ENCODE assay signal across 8 cellular contexts in genomic region chr15:100131321-100132224, GRCh38.
A peak's percentile ranks its signal among the peaks of the same experiment; 100 is the strongest.
DNase-seq lines count a peak whose midpoint lies in the region; ATAC-seq and TF ChIP-seq lines count a peak whose summit lies in the region.

No MANE protein-coding gene starts in this region.

- H3K36me3 ChIP-seq in stomach (no peaks in the 10 kb centered on the region), Caco-2 (ENCODE audit: control insufficient read depth, insufficient read depth, low read length) (no peaks in the 10 kb centered on the region)

- H3K9me3 Mint-ChIP-seq in Caco-2 (ENCODE audit: unreplicated experiment), result no peaks in the 10 kb centered on the region

- no peaks in the 10 kb centered on the region for H3K36me3 Mint-ChIP-seq in Caco-2 (ENCODE audit: insufficient read depth, unreplicated experiment)

- H3K4me3 ChIP-seq in stomach, result peak overlapping the region; percentile 23 to 36 (median 31)
- H3K4me3 ChIP-seq in Caco-2 (ENCODE audit: low read depth, low read length), result no peak overlapping the region

- peaks cover 0 to 9% (median 0%) of the 10 kb centered on the region in 4 donors for H3K4me1 ChIP-seq in stomach
- no peaks in the 10 kb centered on the region for H3K4me1 ChIP-seq in Caco-2

- intact Hi-C loops in stomach (cut with DNase I; ENCODE audit: low total_unique reads) (no loop called here), Caco-2 (cut with micrococcal nuclease; ENCODE audit: unreplicated experiment) (no loop called here)

- H3K9me3 ChIP-seq in stomach, result no peaks in the 10 kb centered on the region
- no peaks in the 10 kb centered on the region for H3K9me3 ChIP-seq in Caco-2

- peak in 5 of 7 experiments; percentile 17 to 35 (median 33) for TF ChIP-seq CTCF in stomach (IDR thresholded peaks at IDR 0.05)
- TF ChIP-seq CTCF in Caco-2 (IDR thresholded peaks at IDR 0.05; ENCODE audit: insufficient read depth in 1 of 2, low read depth in 1 of 2, low read length in 1 of 2, severe bottlenecking in 1 of 2, unreplicated experiment in 1 of 2), result no peak

- H3K4me3 Mint-ChIP-seq in Caco-2 (ENCODE audit: unreplicated experiment), result no peak overlapping the region

- CTCF ChIA-PET in Caco-2 (lab: Charles Lee), result interaction anchor here (0.7 kb wide), 1 partner anchor 15 kb away, joined by 6 read pairs; no protein-coding TSS in a partner anchor

- WGBS in stomach, 5 donors, result 51 to 71% (median 57%) methylated on average over 11 to 25 of the region's 25 CpGs

- no peak overlapping the region for H3K27ac Mint-ChIP-seq in Caco-2 (ENCODE audit: unreplicated experiment)

- peaks cover 2% of the 10 kb centered on the region for H3K27me3 Mint-ChIP-seq in Caco-2 (ENCODE audit: insufficient read depth, unreplicated experiment)

- H3K27me3 ChIP-seq in stomach (no peaks in the 10 kb centered on the region), Caco-2 (replicated peaks; ENCODE audit: control insufficient read depth, insufficient read depth, low read length) (no peaks in the 10 kb centered on the region; the same call in 1 of the 2 replicates)

- peak overlapping the region in 2 of 5 donors; percentile 62 to 76 for H3K27ac ChIP-seq in stomach

- no peak for ATAC-seq in HG03135 (IDR thresholded peaks at IDR 0.05; ENCODE audit: unreplicated experiment)

- POLR2A ChIA-PET in Caco-2 (lab: Charles Lee), result no interaction called here

- no peak for TF ChIP-seq EP300 in stomach (IDR thresholded peaks at IDR 0.05)

- H3K4me1 Mint-ChIP-seq in Caco-2 (ENCODE audit: low read depth, unreplicated experiment), result no peaks in the 10 kb centered on the region

- DNase-seq in NCI-H1105 treated with DMSO at 0.1 percent for 48 hours (lab: John Stamatoyannopoulos, UW), result peak; percentile 36
- no peak for DNase-seq in NCI-H1105 (lab: John Stamatoyannopoulos, UW)
- DNase-seq in activated naive CD4-positive, alpha-beta T cell treated with anti-CD3 and anti-CD28 coated beads, Interleukin-2, amount 50 U/mL, for 16 hours, result peak; percentile 49
- DNase-seq in kidney tubule cell (ENCODE audit: low spot score), result peak; percentile 63
- DNase-seq in stomach, result peak; percentile 41
- no peak for DNase-seq in globus pallidus (ENCODE audit: low spot score)
- DNase-seq in Caco-2, result no peak

- BruUV-seq in Caco-2 (replicated peaks; lab: Mats Ljungman, UMichigan), result no TSS peak

- no peak for TF ChIP-seq POLR2A in stomach (IDR thresholded peaks at IDR 0.05)

Comparison
In these comparisons a context has a peak if more than half of its experiments do, and no peak if none do; other contexts are left out.
1. DNase-seq: peak in NCI-H1105 treated with DMSO at 0.1 percent for 48 hours (single experiment), activated naive CD4-positive, alpha-beta T cell treated with anti-CD3 and anti-CD28 coated beads, Interleukin-2, amount 50 U/mL, for 16 hours (single experiment), kidney tubule cell (single experiment) and stomach (single experiment); none in NCI-H1105 (single experiment), globus pallidus (single experiment) and Caco-2 (0 of 2).
2. CTCF ChIP-seq: peak in stomach (5 of 7); none in Caco-2 (0 of 2).